Comparison of ENCODE assay signal across 9 cellular contexts in genomic region chr9:100084145-100084478, GRCh38. TPM values are rescaled to one million over a fixed set of nuclear protein-coding genes. Genes with fewer than 3 reads are reported as not detected.
DNase-seq lines count a peak whose midpoint lies in the region; ATAC-seq and TF ChIP-seq lines count a peak whose summit lies in the region.
"Had no signal": no experiment of that assay in that cellular context is flagged by ENCODE, and none has a peak within 500 bp of the region (broad histone marks: within the 10 kb centered on the region; RNA-seq: fewer than 3 reads in every experiment).

No MANE protein-coding gene starts in this region.

- H3K9me3 ChIP-seq in BLaER1 = no peaks in the 10 kb centered on the region
- H3K9me3 ChIP-seq in OCI-LY7 (ENCODE audit: low read length) = no peaks in the 10 kb centered on the region

- intact Hi-C loops in OCI-LY7 (cut with micrococcal nuclease; ENCODE audit: unreplicated experiment) = loop anchor here (1.0 to 2.0 kb wide), 2 partner anchors 26 to 55 kb away; no protein-coding TSS in a partner anchor

- POLR2A ChIA-PET in OCI-LY7 (lab: Charles Lee) = interaction anchor here (1.1 to 8.9 kb wide), 5 partner anchors 11 to 25 kb away, joined by 3 to 108 read pairs (median 21); partner anchors contain the start of gene ERP44

- CTCF ChIA-PET in OCI-LY7 (lab: Charles Lee; ENCODE audit: unreplicated experiment) = interaction anchor here (1.9 kb wide), 1 partner anchor 10 kb away, joined by 5 read pairs; no protein-coding TSS in a partner anchor

- ATAC-seq in GM19324 (IDR thresholded peaks at IDR 0.05; ENCODE audit: low FRiP score, unreplicated experiment) (peak; percentile 63), HG02938 (IDR thresholded peaks at IDR 0.05; ENCODE audit: unreplicated experiment) (peak; percentile 43)

- peak overlapping the region; percentile 64 for H3K27ac ChIP-seq in BLaER1
- peak overlapping the region; percentile 95 for H3K27ac ChIP-seq in OCI-LY7 (ENCODE audit: low read depth, low read length, poor library complexity, severe bottlenecking)

- H2AFZ ChIP-seq in OCI-LY7 (ENCODE audit: low read length) = no peak overlapping the region

- H3K4me1 ChIP-seq in BLaER1 (peaks cover 71% of the 10 kb centered on the region), OCI-LY7 (ENCODE audit: insufficient read depth, low read length, poor library complexity, severe bottlenecking) (peaks cover 95% of the 10 kb centered on the region)

- peak overlapping the region; percentile 61; the same call in 1 of the 2 replicates for H3K9ac ChIP-seq in BLaER1

- H3K4me2 ChIP-seq in BLaER1 (peak overlapping the region; percentile 81), OCI-LY7 (ENCODE audit: low read length) (peak overlapping the region; percentile 85)

- DNase-seq in OCI-LY7 (ENCODE audit: low spot score) = peak; percentile 77
- no peak for DNase-seq in middle frontal gyrus (ENCODE audit: extremely low spot score, low spot score)
- DNase-seq in activated T-cell treated with anti-CD3 and anti-CD28 coated beads for 4 hours = no peak
- DNase-seq in midbrain (lab: John Stamatoyannopoulos, UW) = no peak
- no peak for DNase-seq in NCI-H1436 treated with DMSO at 0.1 percent for 48 hours (lab: John Stamatoyannopoulos, UW)
- DNase-seq: NK-92 treated with Interleukin-12 subunit alpha and Interleukin-12 subunit beta, amount 100 ng/mL, for 24 hours had no signal

- H3K36me3 ChIP-seq in BLaER1 = no peaks in the 10 kb centered on the region
- no peaks in the 10 kb centered on the region for H3K36me3 ChIP-seq in OCI-LY7 (ENCODE audit: insufficient read depth, low read length)

- H4K20me1 ChIP-seq in BLaER1 = peaks cover 94% of the 10 kb centered on the region
- no peaks in the 10 kb centered on the region for H4K20me1 ChIP-seq in OCI-LY7 (ENCODE audit: insufficient read depth, low read length)

- H3K4me3 ChIP-seq in BLaER1 (peak overlapping the region; percentile 53), OCI-LY7 (ENCODE audit: low read depth, low read length, poor library complexity, severe bottlenecking) (peak overlapping the region; percentile 68)

- TF ChIP-seq CTCF in OCI-LY7 (conservative IDR thresholded peaks at IDR 0.05; ENCODE audit: low read length) = no peak

- H3K27me3 ChIP-seq in BLaER1 = no peaks in the 10 kb centered on the region

- peaks cover 100% of the 10 kb centered on the region for H3K79me2 ChIP-seq in OCI-LY7 (ENCODE audit: insufficient read depth, low read depth, low read length)

- no peaks in the 10 kb centered on the region for H3K9me2 ChIP-seq in OCI-LY7 (ENCODE audit: insufficient read depth, low read length)

- BruUV-seq in OCI-LY7 (replicated peaks; lab: Mats Ljungman, UMichigan) = no TSS peak

RNA-seq across cellular contexts. Expression of gene ERP44, which starts 14.7 kb away (rescaled TPM):
- 15.0 and 19.3 TPM in 2 replicates for total RNA-seq in OCI-LY7 (2014; rRNA removed; shearing (Covaris generic))
- total RNA-seq in OCI-LY7 (2022) = 27.3 and 28.1 TPM in 2 replicates

RNA-seq across cellular contexts. Expression of gene INVS, which starts 14.9 kb away (rescaled TPM):
- total RNA-seq in OCI-LY7 (2014; rRNA removed; shearing (Covaris generic)) = 30.7 and 33.1 TPM in 2 replicates
- total RNA-seq in OCI-LY7 (2022) = 36.7 and 38.5 TPM in 2 replicates
